In genomic region chr6:142537612-142538478, GRCh38 we compare ENCODE assay signal across 12 cellular contexts.
DNase-seq lines count a peak whose midpoint lies in the region; ATAC-seq, FAIRE-seq and TF ChIP-seq lines count a peak whose summit lies in the region.
"Had no signal": no experiment of that assay in that cellular context is flagged by ENCODE, and none has a peak within 500 bp of the region (broad histone marks: within the 10 kb centered on the region; RNA-seq: fewer than 3 reads in every experiment).

No MANE protein-coding gene starts in this region.

- H3F3A ChIP-seq in neural progenitor cell (ENCODE audit: low read depth), result no peaks in the 10 kb centered on the region

- H3K9me3 Mint-ChIP-seq in astrocyte (ENCODE audit: unreplicated experiment), result peaks cover 14% of the 10 kb centered on the region
- H3K9me3 Mint-ChIP-seq in neural progenitor cell, result peaks cover 6% of the 10 kb centered on the region

- no peak overlapping the region for H3K4me3 ChIP-seq in Jurkat, Clone E6-1 (ENCODE audit: low read length)
- no peak overlapping the region for H3K4me3 ChIP-seq in astrocyte (ENCODE audit: insufficient read depth, low read depth, low read length)
- H3K4me3 ChIP-seq in neural progenitor cell, result no peak overlapping the region
- H3K4me3 ChIP-seq: lung had no signal

- H3K36me3 ChIP-seq in astrocyte (ENCODE audit: insufficient read depth, low read length), result no peaks in the 10 kb centered on the region
- no peaks in the 10 kb centered on the region for H3K36me3 ChIP-seq in neural progenitor cell

- no peaks in the 10 kb centered on the region for H3K36me3 Mint-ChIP-seq in astrocyte (ENCODE audit: low read depth, unreplicated experiment)
- H3K36me3 Mint-ChIP-seq in neural progenitor cell, result no peaks in the 10 kb centered on the region

- H3K4me1 ChIP-seq in astrocyte (ENCODE audit: insufficient read depth, low read length) (no peaks in the 10 kb centered on the region), neural progenitor cell (no peaks in the 10 kb centered on the region)

- no peak for ATAC-seq in HG02973 (IDR thresholded peaks at IDR 0.05; ENCODE audit: unreplicated experiment)
- ATAC-seq: T-helper 17 cell had no signal

- H3K9me3 ChIP-seq in astrocyte (ENCODE audit: insufficient read depth, low read depth, low read length) (peaks cover 3% of the 10 kb centered on the region), neural progenitor cell (ENCODE audit: low read depth) (no peaks in the 10 kb centered on the region)

- H3K9ac ChIP-seq in astrocyte (ENCODE audit: low read length) (no peak overlapping the region), neural progenitor cell (no peak overlapping the region)

- H3K79me2 ChIP-seq in astrocyte (ENCODE audit: insufficient read depth, low read length), result no peaks in the 10 kb centered on the region
- no peaks in the 10 kb centered on the region for H3K79me2 ChIP-seq in neural progenitor cell (ENCODE audit: low read depth)

- TF ChIP-seq CTCF in astrocyte (IDR thresholded peaks at IDR 0.05; ENCODE audit: insufficient read depth, low read depth, low read length) (peak; percentile 17), neural progenitor cell (IDR thresholded peaks at IDR 0.05) (peak; percentile 54)

- peaks cover 4% of the 10 kb centered on the region for H3K4me1 Mint-ChIP-seq in astrocyte (ENCODE audit: low read depth, unreplicated experiment)
- no peaks in the 10 kb centered on the region for H3K4me1 Mint-ChIP-seq in neural progenitor cell
- H3K4me1 Mint-ChIP-seq: T-helper 17 cell had no signal

- H3K27me3 ChIP-seq in astrocyte (ENCODE audit: insufficient read depth, low read length), result no peaks in the 10 kb centered on the region
- H3K27me3 ChIP-seq in neural progenitor cell, result no peaks in the 10 kb centered on the region

- H4K20me1 ChIP-seq in astrocyte (ENCODE audit: insufficient read depth, low read length) (no peaks in the 10 kb centered on the region), neural progenitor cell (ENCODE audit: low read depth) (no peaks in the 10 kb centered on the region)

- H3K27ac ChIP-seq in astrocyte (ENCODE audit: low read depth, low read length), result no peak overlapping the region
- H3K27ac ChIP-seq in neural progenitor cell, result no peak overlapping the region

- peak overlapping the region; percentile 18 for H2AFZ ChIP-seq in astrocyte (ENCODE audit: low read depth, low read length)
- no peak overlapping the region for H2AFZ ChIP-seq in neural progenitor cell (replicated peaks)

- H3K4me2 ChIP-seq in astrocyte (ENCODE audit: low read length) (no peak overlapping the region), neural progenitor cell (no peak overlapping the region)

- H3K27me3 Mint-ChIP-seq in astrocyte (ENCODE audit: low read depth, unreplicated experiment) (no peaks in the 10 kb centered on the region), neural progenitor cell (ENCODE audit: insufficient read depth, low read depth) (no peaks in the 10 kb centered on the region)
- H3K27me3 Mint-ChIP-seq: T-helper 17 cell had no signal

- H3K27ac Mint-ChIP-seq in astrocyte (ENCODE audit: unreplicated experiment) (no peak overlapping the region), neural progenitor cell (no peak overlapping the region)
- H3K27ac Mint-ChIP-seq: T-helper 17 cell had no signal

- DNase-seq in NCI-H446 (lab: John Stamatoyannopoulos, UW) (peak; percentile 17 to 39), NCI-H446 treated with DMSO at 0.1 percent for 48 hours (lab: John Stamatoyannopoulos, UW) (no peak), astrocyte (ENCODE audit: low read depth) (no peak), neural progenitor cell (ENCODE audit: low spot score) (no peak), GM19238 (ENCODE audit: insufficient read length, low spot score) (no peak), frontal cortex (ENCODE audit: low spot score in 2 of 2) (no peak)
- peak; percentile 53 for DNase-seq in Jurkat, Clone E6-1 (ENCODE audit: low read depth, low spot score)
- DNase-seq: Calu3 had no signal

- no peak overlapping the region for H3K4me3 Mint-ChIP-seq in astrocyte (ENCODE audit: unreplicated experiment)
- H3K4me3 Mint-ChIP-seq in neural progenitor cell, result no peak overlapping the region
- H3K4me3 Mint-ChIP-seq: T-helper 17 cell had no signal

- FAIRE-seq in astrocyte (lab: Jason Lieb, UNC) (no peak), frontal cortex (lab: Jason Lieb, UNC) (no peak)
- FAIRE-seq: urothelium cell line had no signal

Comparison
In these comparisons a context has a peak if more than half of its experiments do, and no peak if none do; other contexts are left out.
1. DNase-seq: peak in NCI-H446 (2 of 2) and Jurkat, Clone E6-1 (single experiment); none in NCI-H446 treated with DMSO at 0.1 percent for 48 hours (single experiment), astrocyte (single experiment), neural progenitor cell (single experiment), GM19238 (single experiment) and frontal cortex (0 of 2).